In genomic region chr6:68039641-68040311, GRCh38 we compare ENCODE assay signal across 21 cellular contexts.
A peak's percentile ranks its signal among the peaks of the same experiment; 100 is the strongest.
DNase-seq lines count a peak whose midpoint lies in the region; ATAC-seq and TF ChIP-seq lines count a peak whose summit lies in the region.
"Had no signal": no experiment of that assay in that cellular context is flagged by ENCODE, and none has a peak within 500 bp of the region (broad histone marks: within the 10 kb centered on the region; RNA-seq: fewer than 3 reads in every experiment).

No MANE protein-coding gene starts in this region.

- H3K4me3 ChIP-seq in OCI-LY1 (ENCODE audit: low read depth, low read length, poor library complexity, severe bottlenecking) (peak overlapping the region; percentile 47), fibroblast of pulmonary artery (replicated peaks; ENCODE audit: low read depth, low read length) (peak overlapping the region; percentile 39), colonic mucosa (no peak overlapping the region)
- H3K4me3 ChIP-seq: lung had no signal

- H3K4me3 Mint-ChIP-seq in Calu3 (ENCODE audit: low read depth, unreplicated experiment) = peak overlapping the region; percentile 4
- H3K4me3 Mint-ChIP-seq in naive thymus-derived CD8-positive, alpha-beta T cell = peak overlapping the region in 7 of 10 donors; percentile 12 to 74 (median 68)
- H3K4me3 Mint-ChIP-seq: activated CD8-positive, alpha-beta memory T cell treated with anti-CD3 and anti-CD28 coated beads, Interleukin-2, amount 10 ng/mL, durations not matched to agents 7 days and 5 days had no signal

- H3K4me1 ChIP-seq in OCI-LY1 (ENCODE audit: insufficient read depth, low read length, severe bottlenecking) = peaks cover 27% of the 10 kb centered on the region
- no peaks in the 10 kb centered on the region for H3K4me1 ChIP-seq in colonic mucosa
- H3K4me1 ChIP-seq: parathyroid adenoma had no signal

- H3K36me3 ChIP-seq in OCI-LY1 (ENCODE audit: insufficient read depth, low read length) (no peaks in the 10 kb centered on the region), colonic mucosa (no peaks in the 10 kb centered on the region)
- H3K36me3 ChIP-seq: WERI-Rb-1 had no signal

- TF ChIP-seq CTCF in Calu3 (IDR thresholded peaks at IDR 0.05; ENCODE audit: unreplicated experiment) (no peak), OCI-LY1 (IDR thresholded peaks at IDR 0.05; ENCODE audit: low read length) (no peak), fibroblast of pulmonary artery (IDR thresholded peaks at IDR 0.05; ENCODE audit: low read length, missing control alignments) (no peak), colonic mucosa (IDR thresholded peaks at IDR 0.05) (no peak)

- no peaks in the 10 kb centered on the region for H3K4me1 Mint-ChIP-seq in Calu3 (ENCODE audit: low read depth, unreplicated experiment)
- no peaks in the 10 kb centered on the region for H3K4me1 Mint-ChIP-seq in naive thymus-derived CD8-positive, alpha-beta T cell
- H3K4me1 Mint-ChIP-seq: activated CD8-positive, alpha-beta memory T cell treated with anti-CD3 and anti-CD28 coated beads, Interleukin-2, amount 10 ng/mL, durations not matched to agents 7 days and 5 days had no signal

- H3K27ac ChIP-seq in OCI-LY1 (ENCODE audit: low read depth, low read length, poor library complexity, severe bottlenecking) (peak overlapping the region; percentile 66), colonic mucosa (no peak overlapping the region)
- H3K27ac ChIP-seq: epithelial cell of prostate, HL-60, parathyroid adenoma, WERI-Rb-1 had no signal

- peak overlapping the region; percentile 77 for H2AFZ ChIP-seq in OCI-LY1 (ENCODE audit: low read length)
- H2AFZ ChIP-seq: parathyroid adenoma had no signal

- H3K27me3 ChIP-seq in OCI-LY1 (ENCODE audit: insufficient read depth, low read length) (no peaks in the 10 kb centered on the region), colonic mucosa (no peaks in the 10 kb centered on the region)

- H3K9me3 Mint-ChIP-seq in Calu3 (ENCODE audit: low read depth, unreplicated experiment) = peaks cover 6% of the 10 kb centered on the region
- H3K9me3 Mint-ChIP-seq in naive thymus-derived CD8-positive, alpha-beta T cell = peaks cover 0 to 10% (median 4%) of the 10 kb centered on the region in 9 donors

- H3F3A ChIP-seq in OCI-LY1 (ENCODE audit: insufficient read depth, low read length) = no peaks in the 10 kb centered on the region

- no peak for DNase-seq in Calu3
- peak; percentile 22 for DNase-seq in fibroblast of pulmonary artery (ENCODE audit: low read depth)
- DNase-seq in naive thymus-derived CD8-positive, alpha-beta T cell = no peak
- no peak for DNase-seq in LoVo (ENCODE audit: low spot score)
- no peak for DNase-seq in NCI-H446 treated with DMSO at 0.1 percent for 48 hours (lab: John Stamatoyannopoulos, UW)
- DNase-seq in colonic mucosa = no peak
- DNase-seq: activated CD8-positive, alpha-beta memory T cell treated with anti-CD3 and anti-CD28 coated beads, Interleukin-2, amount 10 ng/mL, durations not matched to agents 7 days and 5 days; activated naive CD4-positive, alpha-beta T cell; central memory CD4-positive, alpha-beta T cell; DMS53; NCI-H1694; NCI-H69; stimulated activated CD4-positive, alpha-beta T cell treated with anti-CD3 and anti-CD28 coated beads, Interleukin-15, amount 100 ng/mL, for 24 hours; SW 1271; WERI-Rb-1 had no signal

- no peaks in the 10 kb centered on the region for H3K27me3 Mint-ChIP-seq in Calu3 (ENCODE audit: unreplicated experiment)
- no peaks in the 10 kb centered on the region for H3K27me3 Mint-ChIP-seq in naive thymus-derived CD8-positive, alpha-beta T cell
- H3K27me3 Mint-ChIP-seq: activated CD8-positive, alpha-beta memory T cell treated with anti-CD3 and anti-CD28 coated beads, Interleukin-2, amount 10 ng/mL, durations not matched to agents 7 days and 5 days had no signal

- H3K79me2 ChIP-seq in OCI-LY1 (ENCODE audit: insufficient read depth, low read length) = no peaks in the 10 kb centered on the region
- H3K79me2 ChIP-seq: parathyroid adenoma had no signal

- H3K4me2 ChIP-seq in OCI-LY1 (ENCODE audit: low read length) = peak overlapping the region; percentile 73

- H3K9ac ChIP-seq in OCI-LY1 (ENCODE audit: low read length) (peak overlapping the region; percentile 50), colonic mucosa (ENCODE audit: low read depth in 2 of 2, low read length in 2 of 2) (no peak overlapping the region)
- H3K9ac ChIP-seq: parathyroid adenoma had no signal

- no peak for ATAC-seq in naive thymus-derived CD8-positive, alpha-beta T cell
- no peak for ATAC-seq in GM18868 (IDR thresholded peaks at IDR 0.05; ENCODE audit: unreplicated experiment)
- ATAC-seq: activated CD8-positive, alpha-beta memory T cell treated with anti-CD3 and anti-CD28 coated beads, Interleukin-2, amount 10 ng/mL, durations not matched to agents 7 days and 5 days had no signal

- intact Hi-C loops in Calu3 (cut with micrococcal nuclease; ENCODE audit: unreplicated experiment) (no loop called here), colonic mucosa (cut with DNase I) (no loop called here)

- POLR2A ChIA-PET in naive thymus-derived CD8-positive, alpha-beta T cell (lab: Charles Lee) = no interaction called here

- no peaks in the 10 kb centered on the region for H3K9me3 ChIP-seq in OCI-LY1 (ENCODE audit: low read length)
- no peaks in the 10 kb centered on the region for H3K9me3 ChIP-seq in colonic mucosa

- CTCF ChIA-PET in Calu3 (lab: Charles Lee) = no interaction called here

- H3K36me3 Mint-ChIP-seq in Calu3 (ENCODE audit: insufficient read depth, unreplicated experiment) = no peaks in the 10 kb centered on the region
- H3K36me3 Mint-ChIP-seq in naive thymus-derived CD8-positive, alpha-beta T cell = no peaks in the 10 kb centered on the region
- H3K36me3 Mint-ChIP-seq: activated CD8-positive, alpha-beta memory T cell treated with anti-CD3 and anti-CD28 coated beads, Interleukin-2, amount 10 ng/mL, durations not matched to agents 7 days and 5 days had no signal

- no peaks in the 10 kb centered on the region for H4K20me1 ChIP-seq in OCI-LY1 (ENCODE audit: insufficient read depth, low read length)

- BruUV-seq in Calu3 (replicated peaks; lab: Mats Ljungman, UMichigan) = no TSS peak

- H3K9me2 ChIP-seq in OCI-LY1 (ENCODE audit: low read depth, low read length) = no peaks in the 10 kb centered on the region

- no peak overlapping the region for H3K27ac Mint-ChIP-seq in Calu3 (ENCODE audit: unreplicated experiment)
- no peak overlapping the region for H3K27ac Mint-ChIP-seq in naive thymus-derived CD8-positive, alpha-beta T cell
- H3K27ac Mint-ChIP-seq: activated CD8-positive, alpha-beta memory T cell treated with anti-CD3 and anti-CD28 coated beads, Interleukin-2, amount 10 ng/mL, durations not matched to agents 7 days and 5 days had no signal
